ENCODE assay signal across 1 cellular context in genomic region chr2:157737636-157738035, GRCh38.
TF ChIP-seq lines count a peak whose summit lies in the region.

No MANE protein-coding gene starts in this region.

TF ChIP-seq in K562, 482 proteins besides CTCF, POLR2A, EP300 and RAD21 (continued from another document):
- TF ChIP-seq CUX1 (CRISPR knock-in tag; IDR thresholded peaks at IDR 0.05) (no peak), DMBX1 (CRISPR knock-in tag; IDR thresholded peaks at IDR 0.05; ENCODE audit: borderline replicate concordance) (no peak), HOXB6 (CRISPR knock-in tag; IDR thresholded peaks at IDR 0.05; ENCODE audit: borderline replicate concordance) (no peak)
